Comparison of ENCODE assay signal across 1 cellular context in genomic region chr1:64042331-64043100, GRCh38.
A peak's percentile ranks its signal among the peaks of the same experiment; 100 is the strongest.
TF ChIP-seq lines count a peak whose summit lies in the region.

No MANE protein-coding gene starts in this region.

TF ChIP-seq in HEK293, 187 proteins besides CTCF, POLR2A, EP300 and RAD21 (continued from another document and continues in another):
- TF ChIP-seq PRDM4 (tag by site-specific recombination; IDR thresholded peaks at IDR 0.05) (no peak), ZBTB6 (tag by site-specific recombination; IDR thresholded peaks at IDR 0.05) (no peak), ZNF791 (tag by site-specific recombination; IDR thresholded peaks at IDR 0.05) (no peak), KLF8 (tag by site-specific recombination; IDR thresholded peaks at IDR 0.05) (no peak), ZNF747 (tag by site-specific recombination; IDR thresholded peaks at IDR 0.05) (no peak), ZNF600 (tag by site-specific recombination; IDR thresholded peaks at IDR 0.05) (0 out of 2 replicates have a peak, but pooled peaks have one; percentile 29), PRDM6 (tag by site-specific recombination; IDR thresholded peaks at IDR 0.05) (peak; percentile 89), ZNF660 (tag by site-specific recombination; IDR thresholded peaks at IDR 0.05) (peak; percentile 68; the same call in 1 of the 2 replicates), ZNF48 (tag by site-specific recombination; IDR thresholded peaks at IDR 0.05) (no peak), KLF16 (tag by site-specific recombination; IDR thresholded peaks at IDR 0.05) (no peak), ZNF292 (tag by site-specific recombination; IDR thresholded peaks at IDR 0.05; ENCODE audit: borderline replicate concordance, low read depth) (no peak), ZNF302 (tag by site-specific recombination; IDR thresholded peaks at IDR 0.05; ENCODE audit: low read depth) (no peak), TCF7L2 (IDR thresholded peaks at IDR 0.05; ENCODE audit: borderline replicate concordance, low read depth, low read length) (no peak), ZBTB20 (tag by site-specific recombination; IDR thresholded peaks at IDR 0.05) (peak; percentile 8; the same call in 1 of the 2 replicates), ZNF626 (tag by site-specific recombination; IDR thresholded peaks at IDR 0.05) (no peak), ZNF341 (tag by site-specific recombination; IDR thresholded peaks at IDR 0.05; ENCODE audit: low read depth) (peak; percentile 51; the same call in 1 of the 2 replicates), ZNF112 (tag by site-specific recombination; IDR thresholded peaks at IDR 0.05) (no peak), ZBTB7A (tag by site-specific recombination; IDR thresholded peaks at IDR 0.05; ENCODE audit: low read depth) (no peak), ZNF433 (tag by site-specific recombination; IDR thresholded peaks at IDR 0.05; ENCODE audit: low read depth) (no peak), ZBTB44 (tag by site-specific recombination; IDR thresholded peaks at IDR 0.05) (peak; percentile 93), ZBTB48 (tag by site-specific recombination; IDR thresholded peaks at IDR 0.05) (no peak), ZNF701 (tag by site-specific recombination; IDR thresholded peaks at IDR 0.05) (no peak), MYNN (tag by site-specific recombination; IDR thresholded peaks at IDR 0.05; ENCODE audit: borderline replicate concordance) (no peak), WT1 (tag by site-specific recombination; IDR thresholded peaks at IDR 0.05) (peak; percentile 49; the same call in 1 of the 2 replicates), GLI4 (tag by site-specific recombination; IDR thresholded peaks at IDR 0.05) (no peak), ZNF394 (tag by site-specific recombination; IDR thresholded peaks at IDR 0.05; ENCODE audit: borderline replicate concordance) (no peak), ZNF664 (tag by site-specific recombination; IDR thresholded peaks at IDR 0.05) (no peak), ATF2 (tag by site-specific recombination; IDR thresholded peaks at IDR 0.05; ENCODE audit: low read depth) (peak; percentile 70), ZNF704 (tag by site-specific recombination; IDR thresholded peaks at IDR 0.05) (no peak), KLF1 (tag by site-specific recombination; IDR thresholded peaks at IDR 0.05) (no peak), ZSCAN16 (tag by site-specific recombination; IDR thresholded peaks at IDR 0.05) (no peak)
- TF ChIP-seq, protein P1, sequence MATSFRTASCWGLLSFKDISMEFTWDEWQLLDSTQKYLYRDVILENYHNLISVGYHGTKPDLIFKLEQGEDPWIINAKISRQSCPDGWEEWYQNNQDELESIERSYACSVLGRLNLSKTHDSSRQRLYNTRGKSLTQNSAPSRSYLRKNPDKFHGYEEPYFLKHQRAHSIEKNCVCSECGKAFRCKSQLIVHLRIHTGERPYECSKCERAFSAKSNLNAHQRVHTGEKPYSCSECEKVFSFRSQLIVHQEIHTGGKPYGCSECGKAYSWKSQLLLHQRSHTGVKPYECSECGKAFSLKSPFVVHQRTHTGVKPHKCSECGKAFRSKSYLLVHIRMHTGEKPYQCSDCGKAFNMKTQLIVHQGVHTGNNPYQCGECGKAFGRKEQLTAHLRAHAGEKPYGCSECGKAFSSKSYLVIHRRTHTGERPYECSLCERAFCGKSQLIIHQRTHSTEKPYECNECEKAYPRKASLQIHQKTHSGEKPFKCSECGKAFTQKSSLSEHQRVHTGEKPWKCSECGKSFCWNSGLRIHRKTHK (tag by site-specific recombination; IDR thresholded peaks at IDR 0.05) = no peak
- TF ChIP-seq, protein P2, sequence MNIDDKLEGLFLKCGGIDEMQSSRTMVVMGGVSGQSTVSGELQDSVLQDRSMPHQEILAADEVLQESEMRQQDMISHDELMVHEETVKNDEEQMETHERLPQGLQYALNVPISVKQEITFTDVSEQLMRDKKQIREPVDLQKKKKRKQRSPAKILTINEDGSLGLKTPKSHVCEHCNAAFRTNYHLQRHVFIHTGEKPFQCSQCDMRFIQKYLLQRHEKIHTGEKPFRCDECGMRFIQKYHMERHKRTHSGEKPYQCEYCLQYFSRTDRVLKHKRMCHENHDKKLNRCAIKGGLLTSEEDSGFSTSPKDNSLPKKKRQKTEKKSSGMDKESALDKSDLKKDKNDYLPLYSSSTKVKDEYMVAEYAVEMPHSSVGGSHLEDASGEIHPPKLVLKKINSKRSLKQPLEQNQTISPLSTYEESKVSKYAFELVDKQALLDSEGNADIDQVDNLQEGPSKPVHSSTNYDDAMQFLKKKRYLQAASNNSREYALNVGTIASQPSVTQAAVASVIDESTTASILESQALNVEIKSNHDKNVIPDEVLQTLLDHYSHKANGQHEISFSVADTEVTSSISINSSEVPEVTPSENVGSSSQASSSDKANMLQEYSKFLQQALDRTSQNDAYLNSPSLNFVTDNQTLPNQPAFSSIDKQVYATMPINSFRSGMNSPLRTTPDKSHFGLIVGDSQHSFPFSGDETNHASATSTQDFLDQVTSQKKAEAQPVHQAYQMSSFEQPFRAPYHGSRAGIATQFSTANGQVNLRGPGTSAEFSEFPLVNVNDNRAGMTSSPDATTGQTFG (tag by site-specific recombination; IDR thresholded peaks at IDR 0.05; ENCODE audit: borderline replicate concordance) = no peak
- TF ChIP-seq, protein P3, sequence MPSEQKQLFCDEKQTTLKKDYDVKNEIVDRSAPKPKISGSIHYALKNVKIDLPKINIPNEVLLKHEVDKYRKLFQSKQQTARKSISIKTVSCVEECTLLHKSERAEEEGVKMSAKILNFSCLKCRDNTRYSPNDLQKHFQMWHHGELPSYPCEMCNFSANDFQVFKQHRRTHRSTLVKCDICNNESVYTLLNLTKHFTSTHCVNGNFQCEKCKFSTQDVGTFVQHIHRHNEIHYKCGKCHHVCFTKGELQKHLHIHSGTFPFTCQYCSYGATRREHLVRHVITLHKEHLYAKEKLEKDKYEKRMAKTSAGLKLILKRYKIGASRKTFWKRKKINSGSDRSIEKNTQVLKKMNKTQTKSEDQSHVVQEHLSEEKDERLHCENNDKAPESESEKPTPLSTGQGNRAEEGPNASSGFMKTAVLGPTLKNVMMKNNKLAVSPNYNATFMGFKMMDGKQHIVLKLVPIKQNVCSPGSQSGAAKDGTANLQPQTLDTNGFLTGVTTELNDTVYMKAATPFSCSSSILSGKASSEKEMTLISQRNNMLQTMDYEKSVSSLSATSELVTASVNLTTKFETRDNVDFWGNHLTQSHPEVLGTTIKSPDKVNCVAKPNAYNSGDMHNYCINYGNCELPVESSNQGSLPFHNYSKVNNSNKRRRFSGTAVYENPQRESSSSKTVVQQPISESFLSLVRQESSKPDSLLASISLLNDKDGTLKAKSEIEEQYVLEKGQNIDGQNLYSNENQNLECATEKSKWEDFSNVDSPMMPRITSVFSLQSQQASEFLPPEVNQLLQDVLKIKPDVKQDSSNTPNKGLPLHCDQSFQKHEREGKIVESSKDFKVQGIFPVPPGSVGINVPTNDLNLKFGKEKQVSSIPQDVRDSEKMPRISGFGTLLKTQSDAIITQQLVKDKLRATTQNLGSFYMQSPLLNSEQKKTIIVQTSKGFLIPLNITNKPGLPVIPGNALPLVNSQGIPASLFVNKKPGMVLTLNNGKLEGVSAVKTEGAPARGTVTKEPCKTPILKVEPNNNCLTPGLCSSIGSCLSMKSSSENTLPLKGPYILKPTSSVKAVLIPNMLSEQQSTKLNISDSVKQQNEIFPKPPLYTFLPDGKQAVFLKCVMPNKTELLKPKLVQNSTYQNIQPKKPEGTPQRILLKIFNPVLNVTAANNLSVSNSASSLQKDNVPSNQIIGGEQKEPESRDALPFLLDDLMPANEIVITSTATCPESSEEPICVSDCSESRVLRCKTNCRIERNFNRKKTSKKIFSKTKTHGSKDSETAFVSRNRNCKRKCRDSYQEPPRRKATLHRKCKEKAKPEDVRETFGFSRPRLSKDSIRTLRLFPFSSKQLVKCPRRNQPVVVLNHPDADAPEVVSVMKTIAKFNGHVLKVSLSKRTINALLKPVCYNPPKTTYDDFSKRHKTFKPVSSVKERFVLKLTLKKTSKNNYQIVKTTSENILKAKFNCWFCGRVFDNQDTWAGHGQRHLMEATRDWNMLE (tag by site-specific recombination; conservative IDR thresholded peaks at IDR 0.05; ENCODE audit: low read depth) = 0 out of 2 replicates have a peak, but pooled peaks have one; percentile 27
- TF ChIP-seq, protein P4, sequence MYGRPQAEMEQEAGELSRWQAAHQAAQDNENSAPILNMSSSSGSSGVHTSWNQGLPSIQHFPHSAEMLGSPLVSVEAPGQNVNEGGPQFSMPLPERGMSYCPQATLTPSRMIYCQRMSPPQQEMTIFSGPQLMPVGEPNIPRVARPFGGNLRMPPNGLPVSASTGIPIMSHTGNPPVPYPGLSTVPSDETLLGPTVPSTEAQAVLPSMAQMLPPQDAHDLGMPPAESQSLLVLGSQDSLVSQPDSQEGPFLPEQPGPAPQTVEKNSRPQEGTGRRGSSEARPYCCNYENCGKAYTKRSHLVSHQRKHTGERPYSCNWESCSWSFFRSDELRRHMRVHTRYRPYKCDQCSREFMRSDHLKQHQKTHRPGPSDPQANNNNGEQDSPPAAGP (tag by site-specific recombination; IDR thresholded peaks at IDR 0.05) = no peak
- TF ChIP-seq, protein P5, sequence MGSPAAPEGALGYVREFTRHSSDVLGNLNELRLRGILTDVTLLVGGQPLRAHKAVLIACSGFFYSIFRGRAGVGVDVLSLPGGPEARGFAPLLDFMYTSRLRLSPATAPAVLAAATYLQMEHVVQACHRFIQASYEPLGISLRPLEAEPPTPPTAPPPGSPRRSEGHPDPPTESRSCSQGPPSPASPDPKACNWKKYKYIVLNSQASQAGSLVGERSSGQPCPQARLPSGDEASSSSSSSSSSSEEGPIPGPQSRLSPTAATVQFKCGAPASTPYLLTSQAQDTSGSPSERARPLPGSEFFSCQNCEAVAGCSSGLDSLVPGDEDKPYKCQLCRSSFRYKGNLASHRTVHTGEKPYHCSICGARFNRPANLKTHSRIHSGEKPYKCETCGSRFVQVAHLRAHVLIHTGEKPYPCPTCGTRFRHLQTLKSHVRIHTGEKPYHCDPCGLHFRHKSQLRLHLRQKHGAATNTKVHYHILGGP (tag by site-specific recombination; IDR thresholded peaks at IDR 0.05) = no peak
